ENCODE assay signal across 8 cellular contexts in the genomic region with DNA sequence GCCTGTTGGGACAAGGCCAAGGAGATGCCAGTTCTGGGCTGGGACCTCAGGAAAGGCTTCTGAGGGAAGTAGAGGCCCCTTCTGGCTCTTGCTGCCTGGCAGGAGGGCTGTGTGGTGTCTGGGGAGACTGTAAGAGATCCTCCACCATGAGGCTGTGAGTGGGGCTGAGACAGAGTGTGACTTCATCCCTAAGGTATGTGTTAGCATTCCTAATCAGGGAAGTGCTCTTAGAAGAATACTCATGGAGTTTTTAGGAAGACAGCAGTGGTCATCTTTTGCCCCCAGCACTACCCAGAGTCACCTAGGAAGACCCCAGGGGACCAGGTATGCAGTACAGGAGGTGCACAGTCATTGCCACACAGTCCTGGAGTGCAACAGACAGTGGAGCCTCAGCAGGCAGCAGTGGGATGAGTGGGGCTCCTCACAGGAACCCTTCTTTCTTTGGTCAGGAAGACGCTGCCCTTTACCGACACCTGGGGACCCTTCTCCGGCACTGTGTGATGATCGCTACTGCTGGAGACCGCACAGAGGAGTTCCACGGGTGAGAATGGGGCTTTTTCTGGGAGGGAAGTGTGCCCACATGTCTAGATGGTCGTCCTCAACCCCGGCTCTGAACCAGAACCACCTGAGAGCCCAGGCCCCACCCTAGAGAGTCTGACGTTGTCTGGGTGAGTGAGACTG. TPM values are rescaled to one million over a fixed set of nuclear protein-coding genes. Genes with fewer than 3 reads are reported as not detected.
DNase-seq lines count a peak whose midpoint lies in the region; ATAC-seq and TF ChIP-seq lines count a peak whose summit lies in the region.

No MANE protein-coding gene starts in this region.

- H3K27me3 ChIP-seq in GM23248 (replicated peaks; ENCODE audit: insufficient read depth): no peaks in the 10 kb centered on the region
- no peaks in the 10 kb centered on the region for H3K27me3 ChIP-seq in esophagus squamous epithelium
- no peaks in the 10 kb centered on the region for H3K27me3 ChIP-seq in sigmoid colon

- no peaks in the 10 kb centered on the region for H4K20me1 ChIP-seq in GM23248 (ENCODE audit: insufficient read depth)

- H3K4me3 ChIP-seq in GM23248: peak overlapping the region; percentile 93
- H3K4me3 ChIP-seq in SK-N-MC: peak overlapping the region; percentile 96
- H3K4me3 ChIP-seq in esophagus squamous epithelium: peak overlapping the region in 1 of 4 donors; percentile 100
- peak overlapping the region in 1 of 4 donors; percentile 86 for H3K4me3 ChIP-seq in sigmoid colon

- no peak for TF ChIP-seq CTCF in esophagus squamous epithelium (IDR thresholded peaks at IDR 0.05)
- TF ChIP-seq CTCF in sigmoid colon (IDR thresholded peaks at IDR 0.05): no peak

- 48 to 58% methylated on average over 9 of the region's 9 CpGs for WGBS in GM23248 (ENCODE audit: low coverage in 1 of 2, low lambda C conversion rate in 2 of 2, missing lambda C conversion rate in 2 of 2), 2 experiments
- 84 to 90% methylated on average over 8 to 9 of the region's 9 CpGs for WGBS in esophagus squamous epithelium, 2 donors
- WGBS in sigmoid colon, 2 donors: 86 to 92% methylated on average over 9 of the region's 9 CpGs

- peaks cover 22% of the 10 kb centered on the region for H3F3A ChIP-seq in GM23248 (ENCODE audit: insufficient read depth)

- TF ChIP-seq EP300 in sigmoid colon (IDR thresholded peaks at IDR 0.05): no peak

- no peaks in the 10 kb centered on the region for H3K9me2 ChIP-seq in GM23248 (ENCODE audit: insufficient read depth)

- peak overlapping the region; percentile 95 for H3K4me2 ChIP-seq in GM23248 (ENCODE audit: unreplicated experiment)

- DNase-seq in GM23248: peak; percentile 92
- no peak for DNase-seq in SK-N-MC (ENCODE audit: low read depth, low spot score)
- no peak for DNase-seq in esophagus squamous epithelium (lab: John Stamatoyannopoulos, UW)
- DNase-seq in sigmoid colon: peak; percentile 57
- no peak for DNase-seq in Ammon's horn (ENCODE audit: low spot score)
- no peak for DNase-seq in anterior cingulate cortex (lab: John Stamatoyannopoulos, UW)

- no peaks in the 10 kb centered on the region for H3K9me3 ChIP-seq in GM23248 (ENCODE audit: low read depth)
- H3K9me3 ChIP-seq in SK-N-MC (ENCODE audit: low read depth, low read length): no peaks in the 10 kb centered on the region
- H3K9me3 ChIP-seq in esophagus squamous epithelium: no peaks in the 10 kb centered on the region
- H3K9me3 ChIP-seq in sigmoid colon: no peaks in the 10 kb centered on the region

- H3K27ac ChIP-seq in GM23248 (peak overlapping the region; percentile 99), SK-N-MC (no peak overlapping the region), esophagus squamous epithelium (peak overlapping the region; percentile 25 to 99 (median 97)), sigmoid colon (peak overlapping the region in 3 of 4 donors; percentile 96 to 100 (median 99))

- H2AFZ ChIP-seq in GM23248: no peak overlapping the region

- in situ Hi-C loops in GM23248 (cut with MboI): no loop called here

- H3K4me1 ChIP-seq in GM23248 (ENCODE audit: insufficient read depth): peaks cover 30% of the 10 kb centered on the region
- peaks cover 26 to 45% (median 29%) of the 10 kb centered on the region in 3 donors for H3K4me1 ChIP-seq in esophagus squamous epithelium
- peaks cover 0 to 42% (median 36%) of the 10 kb centered on the region in 4 donors for H3K4me1 ChIP-seq in sigmoid colon

- intact Hi-C loops in esophagus squamous epithelium (cut with DNase I) (no loop called here), sigmoid colon (cut with DNase I) (no loop called here)

- H3K79me2 ChIP-seq in GM23248 (ENCODE audit: insufficient read depth): peaks cover 74% of the 10 kb centered on the region

- no peak for TF ChIP-seq POLR2A in esophagus squamous epithelium (IDR thresholded peaks at IDR 0.05)
- TF ChIP-seq POLR2A in sigmoid colon (IDR thresholded peaks at IDR 0.05): no peak

- peak overlapping the region; percentile 99 for H3K9ac ChIP-seq in GM23248
- H3K9ac ChIP-seq in SK-N-MC (ENCODE audit: insufficient read length): peak overlapping the region; percentile 37

- peaks cover 50% of the 10 kb centered on the region for H3K36me3 ChIP-seq in GM23248 (ENCODE audit: low read depth)
- H3K36me3 ChIP-seq in SK-N-MC (ENCODE audit: insufficient read depth, low read length): peaks cover 52% of the 10 kb centered on the region
- H3K36me3 ChIP-seq in esophagus squamous epithelium: peaks cover 32 to 67% (median 47%) of the 10 kb centered on the region in 3 donors
- peaks cover 28 to 64% (median 46%) of the 10 kb centered on the region in 4 donors for H3K36me3 ChIP-seq in sigmoid colon

- ATAC-seq in HG03520 (IDR thresholded peaks at IDR 0.05; ENCODE audit: unreplicated experiment) (no peak), esophagus mucosa (no peak)

RNA-seq across cellular contexts. Expression of gene RIC8A, which starts 2.8 kb away (rescaled TPM):
- 220 and 226 TPM in 2 replicates for total RNA-seq in GM23248 (2014; rRNA removed; shearing (Covaris generic))
- polyA plus RNA-seq in GM23248 (2016; fragmentation: Nextera tagmentation; extraction: Ambion mirVana): 121 and 132 TPM in 2 replicates
- total RNA-seq in esophagus squamous epithelium: 10 to 100 TPM; 48.3 to 71.1 (median 60.2) TPM
- total RNA-seq in sigmoid colon: 100 to 1,000 TPM in 1 of 4 donors, 10 to 100 TPM in 3; 73.7 to 103 (median 86.8) TPM
- 10 to 100 TPM; 39.6 to 69.1 (median 47.9) TPM for polyA plus RNA-seq in sigmoid colon
- 60.3 TPM for total RNA-seq in esophagus mucosa

RNA-seq across cellular contexts. Expression of gene BET1L, which starts 3.1 kb away (rescaled TPM):
- 25.7 and 27.2 TPM in 2 replicates for total RNA-seq in GM23248 (2014; rRNA removed; shearing (Covaris generic))
- polyA plus RNA-seq in GM23248 (2016; fragmentation: Nextera tagmentation; extraction: Ambion mirVana) (76.6 and 78.5 TPM in 2 replicates), sigmoid colon (10 to 100 TPM; 33.8 to 48.1 (median 39.0) TPM)
- total RNA-seq in esophagus squamous epithelium (10 to 100 TPM; 16.3 to 24.8 (median 17.1) TPM), sigmoid colon (10 to 100 TPM; 22.8 to 29.6 (median 23.8) TPM), esophagus mucosa (20.5 TPM)

RNA-seq across cellular contexts. Expression of gene SCGB1C1, which starts 17.4 kb away (rescaled TPM):
- total RNA-seq in GM23248 (2014; rRNA removed; shearing (Covaris generic)): not detected in 2 replicates
- polyA plus RNA-seq in GM23248 (2016; fragmentation: Nextera tagmentation; extraction: Ambion mirVana) (not detected in 2 replicates), sigmoid colon (not detected)
- total RNA-seq in esophagus squamous epithelium (not detected), sigmoid colon (not detected), esophagus mucosa (not detected)

RNA-seq across cellular contexts. Expression of gene SIRT3, which starts 25.9 kb away (rescaled TPM):
- total RNA-seq in GM23248 (2014; rRNA removed; shearing (Covaris generic)): 10.5 and 15.5 TPM in 2 replicates
- 12.3 and 14.9 TPM in 2 replicates for polyA plus RNA-seq in GM23248 (2016; fragmentation: Nextera tagmentation; extraction: Ambion mirVana)
- 1 to 10 TPM; 2.5 to 8.3 (median 6.1) TPM for total RNA-seq in esophagus squamous epithelium
- total RNA-seq in sigmoid colon: 10 to 100 TPM in 3 of 4 donors, 1 to 10 TPM in 1; 6.4 to 12.5 (median 11.5) TPM
- polyA plus RNA-seq in sigmoid colon: 10 to 100 TPM in 2 of 3 donors, 1 to 10 TPM in 1; 9.6 to 21.0 (median 12.5) TPM
- total RNA-seq in esophagus mucosa: 6.2 TPM

RNA-seq across cellular contexts. Expression of gene PSMD13, which starts 26.5 kb away (rescaled TPM):
- 127 and 145 TPM in 2 replicates for total RNA-seq in GM23248 (2014; rRNA removed; shearing (Covaris generic))
- 188 and 193 TPM in 2 replicates for polyA plus RNA-seq in GM23248 (2016; fragmentation: Nextera tagmentation; extraction: Ambion mirVana)
- total RNA-seq in esophagus squamous epithelium: 100 to 1,000 TPM in 2 of 4 donors, 10 to 100 TPM in 2; 46.4 to 116 (median 105) TPM
- total RNA-seq in sigmoid colon: 100 to 1,000 TPM in 2 of 4 donors, 10 to 100 TPM in 2; 86.2 to 118 (median 99.3) TPM
- polyA plus RNA-seq in sigmoid colon: 100 to 1,000 TPM; 111 to 180 (median 138) TPM
- 81.8 TPM for total RNA-seq in esophagus mucosa

Comparison
In these comparisons a context has a peak if more than half of its experiments do, and no peak if none do; other contexts are left out.
1. DNase-seq: peak in GM23248 (single experiment) and sigmoid colon (single experiment); none in SK-N-MC (single experiment), esophagus squamous epithelium (single experiment), Ammon's horn (single experiment) and anterior cingulate cortex (0 of 58).